ENCODE assay signal across 11 cellular contexts in genomic region chr5:93359296-93359957, GRCh38.
A peak's percentile ranks its signal among the peaks of the same experiment; 100 is the strongest.
DNase-seq lines count a peak whose midpoint lies in the region; ATAC-seq, FAIRE-seq and TF ChIP-seq lines count a peak whose summit lies in the region.
"Had no signal": no experiment of that assay in that cellular context is flagged by ENCODE, and none has a peak within 500 bp of the region (broad histone marks: within the 10 kb centered on the region; RNA-seq: fewer than 3 reads in every experiment).

No MANE protein-coding gene starts in this region.

- peak overlapping the region; percentile 74 for H3K4me2 ChIP-seq in astrocyte (ENCODE audit: low read length)

- H3K4me1 ChIP-seq in right cardiac atrium (ENCODE audit: control insufficient read depth, insufficient read depth, low read length) (peaks cover 2% of the 10 kb centered on the region), astrocyte (ENCODE audit: insufficient read depth, low read length) (peaks cover 15% of the 10 kb centered on the region)

- DNase-seq in right cardiac atrium = peak in 2 of 3 donors; percentile 31 to 38
- DNase-seq in cardiac septum (ENCODE audit: low spot score) = no peak
- peak; percentile 85 for DNase-seq in astrocyte (ENCODE audit: low read depth)
- peak; percentile 67 for DNase-seq in left kidney (ENCODE audit: low read depth, low spot score)
- no peak for DNase-seq in cerebellum (ENCODE audit: low spot score)
- no peak for DNase-seq in nucleus accumbens (lab: John Stamatoyannopoulos, UW)
- no peak for DNase-seq in NCI-H1436 (lab: John Stamatoyannopoulos, UW)
- DNase-seq: activated CD8-positive, alpha-beta T cell treated with anti-CD3 and anti-CD28 coated beads, Interleukin-2, amount 10 ng/mL, durations not matched to agents 7 days and 5 days; cortex of kidney; naive B cell had no signal

- H3K27me3 ChIP-seq in right cardiac atrium (ENCODE audit: control insufficient read depth, insufficient read depth) (no peaks in the 10 kb centered on the region), astrocyte (ENCODE audit: insufficient read depth, low read length) (no peaks in the 10 kb centered on the region)

- H3K4me3 ChIP-seq in right cardiac atrium (ENCODE audit: low read length) (no peak overlapping the region), astrocyte (ENCODE audit: insufficient read depth, low read depth, low read length) (peak overlapping the region; percentile 21)

- intact Hi-C loops in right cardiac atrium (cut with DNase I) = no loop called here
- intact Hi-C loops in cardiac septum (cut with DNase I) = no loop called here

- TF ChIP-seq CTCF in astrocyte (IDR thresholded peaks at IDR 0.05; ENCODE audit: insufficient read depth, low read depth, low read length) = no peak

- FAIRE-seq in astrocyte (lab: Jason Lieb, UNC) = peak; percentile 81

- H3K9me3 ChIP-seq in right cardiac atrium (ENCODE audit: control insufficient read depth, low read length) = no peaks in the 10 kb centered on the region
- no peaks in the 10 kb centered on the region for H3K9me3 ChIP-seq in astrocyte (ENCODE audit: insufficient read depth, low read depth, low read length)

- no peaks in the 10 kb centered on the region for H3K27me3 Mint-ChIP-seq in astrocyte (ENCODE audit: low read depth, unreplicated experiment)

- 17% methylated on average over 9 of the region's 9 CpGs for WGBS in right cardiac atrium

- H3K27ac ChIP-seq in right cardiac atrium (ENCODE audit: low read length) = no peak overlapping the region
- H3K27ac ChIP-seq in astrocyte (ENCODE audit: low read depth, low read length) = peak overlapping the region; percentile 44

- no peaks in the 10 kb centered on the region for H3K79me2 ChIP-seq in astrocyte (ENCODE audit: insufficient read depth, low read length)

- H3K36me3 ChIP-seq in astrocyte (ENCODE audit: insufficient read depth, low read length) = no peaks in the 10 kb centered on the region

- no peaks in the 10 kb centered on the region for H4K20me1 ChIP-seq in astrocyte (ENCODE audit: insufficient read depth, low read length)

- H3K27ac Mint-ChIP-seq in astrocyte (ENCODE audit: unreplicated experiment) = no peak overlapping the region
- H3K27ac Mint-ChIP-seq: activated CD8-positive, alpha-beta T cell treated with anti-CD3 and anti-CD28 coated beads, Interleukin-2, amount 10 ng/mL, durations not matched to agents 7 days and 5 days; naive B cell had no signal

- H3K36me3 Mint-ChIP-seq in astrocyte (ENCODE audit: low read depth, unreplicated experiment) = no peaks in the 10 kb centered on the region
- H3K36me3 Mint-ChIP-seq: naive B cell had no signal

- peaks cover 7% of the 10 kb centered on the region for H3K4me1 Mint-ChIP-seq in astrocyte (ENCODE audit: low read depth, unreplicated experiment)
- H3K4me1 Mint-ChIP-seq: naive B cell had no signal

- H3K9ac ChIP-seq in astrocyte (ENCODE audit: low read length) = peak overlapping the region; percentile 13

- no peak overlapping the region for H3K4me3 Mint-ChIP-seq in astrocyte (ENCODE audit: unreplicated experiment)
- H3K4me3 Mint-ChIP-seq: activated CD8-positive, alpha-beta T cell treated with anti-CD3 and anti-CD28 coated beads, Interleukin-2, amount 10 ng/mL, durations not matched to agents 7 days and 5 days; naive B cell had no signal

- H2AFZ ChIP-seq in astrocyte (ENCODE audit: low read depth, low read length) = peak overlapping the region; percentile 37

- ATAC-seq in right cardiac atrium (peak; percentile 80 to 94), HG03520 (IDR thresholded peaks at IDR 0.05; ENCODE audit: unreplicated experiment) (no peak)
- ATAC-seq: activated CD8-positive, alpha-beta T cell treated with anti-CD3 and anti-CD28 coated beads, Interleukin-2, amount 10 ng/mL, durations not matched to agents 7 days and 5 days had no signal

- H3K9me3 Mint-ChIP-seq in astrocyte (ENCODE audit: unreplicated experiment) = no peaks in the 10 kb centered on the region

Comparison
In these comparisons a context has a peak if more than half of its experiments do, and no peak if none do; other contexts are left out.
1. DNase-seq: peak in right cardiac atrium (2 of 3), astrocyte (single experiment) and left kidney (single experiment); none in cardiac septum (single experiment), cerebellum (single experiment), nucleus accumbens (0 of 56) and NCI-H1436 (single experiment).